In genomic region chr6:144284474-144284752, GRCh38 we compare ENCODE assay signal across 8 cellular contexts. TPM values are rescaled to one million over a fixed set of nuclear protein-coding genes. Genes with fewer than 3 reads are reported as not detected.
A peak's percentile ranks its signal among the peaks of the same experiment; 100 is the strongest.
DNase-seq lines count a peak whose midpoint lies in the region; ATAC-seq, FAIRE-seq and TF ChIP-seq lines count a peak whose summit lies in the region.

No MANE protein-coding gene starts in this region.

- H3K27ac ChIP-seq in Panc1 (ENCODE audit: low read length) (peak overlapping the region; percentile 95), endothelial cell of umbilical vein (ENCODE audit: insufficient read depth, low read depth, low read length) (peak overlapping the region; percentile 89), neutrophil (peak overlapping the region; percentile 91)

- peaks cover 2% of the 10 kb centered on the region for H3K9me1 ChIP-seq in endothelial cell of umbilical vein (replicated peaks; ENCODE audit: control insufficient read depth, extremely low read depth, insufficient read depth, low read length)

- H3K4me1 Mint-ChIP-seq in Caco-2 (ENCODE audit: low read depth, unreplicated experiment): peaks cover 21% of the 10 kb centered on the region

- peak overlapping the region; percentile 95 for H3K27ac Mint-ChIP-seq in Caco-2 (ENCODE audit: unreplicated experiment)

- no peak for TF ChIP-seq POLR2A in endothelial cell of umbilical vein (IDR thresholded peaks at IDR 0.05; ENCODE audit: low read depth, low read length)

- peaks cover 29% of the 10 kb centered on the region for H3K79me2 ChIP-seq in endothelial cell of umbilical vein (ENCODE audit: control insufficient read depth, insufficient read depth, low read length)

- FAIRE-seq in endothelial cell of umbilical vein (lab: Jason Lieb, UNC): no peak

- H3K36me3 Mint-ChIP-seq in Caco-2 (ENCODE audit: insufficient read depth, unreplicated experiment): peaks cover 41% of the 10 kb centered on the region

- H3K4me3 ChIP-seq in Caco-2 (ENCODE audit: low read depth, low read length) (peak overlapping the region; percentile 71), Panc1 (ENCODE audit: low read depth in 2 of 2, low read length in 2 of 2) (peak overlapping the region; percentile 91 to 94), endothelial cell of umbilical vein (replicated peaks in 1 of 3; ENCODE audit: insufficient read depth in 1 of 3, low read depth in 1 of 3, low read length in 3 of 3) (peak overlapping the region; percentile 83 to 93 (median 88)), neutrophil (ENCODE audit: low read depth in 1 of 2, low read length in 1 of 2) (peak overlapping the region; percentile 82 to 96)

- H3K9ac ChIP-seq in endothelial cell of umbilical vein (replicated peaks; ENCODE audit: extremely low read depth, insufficient read depth, low read length): peak overlapping the region; percentile 89

- CTCF ChIA-PET in Caco-2 (lab: Charles Lee): interaction anchor here (0.9 to 1.6 kb wide), 2 partner anchors 19 to 32 kb away, joined by 3 to 15 read pairs; no protein-coding TSS in a partner anchor
- CTCF ChIA-PET in Panc1 (lab: Charles Lee): interaction anchor here (0.7 kb wide), 1 partner anchor 116 kb away, joined by 3 read pairs; no protein-coding TSS in a partner anchor
- CTCF ChIA-PET in endothelial cell of umbilical vein (lab: Charles Lee): interaction anchor here (0.7 to 2.2 kb wide), 6 partner anchors 20 to 709 kb away, joined by 3 to 15 read pairs (median 4); no protein-coding TSS in a partner anchor

- H3K4me2 ChIP-seq in endothelial cell of umbilical vein (ENCODE audit: insufficient read depth, low read length): peak overlapping the region; percentile 99

- peak overlapping the region; percentile 81 for H2AFZ ChIP-seq in endothelial cell of umbilical vein (ENCODE audit: low read depth, low read length)

- BruUV-seq in Caco-2 (replicated peaks; lab: Mats Ljungman, UMichigan) (no TSS peak), Panc1 (replicated peaks; lab: Mats Ljungman, UMichigan) (no TSS peak), endothelial cell of umbilical vein (replicated peaks; lab: Mats Ljungman, UMichigan) (TSS peak; percentile 39)

- peak overlapping the region; percentile 81 for H3K4me3 Mint-ChIP-seq in Caco-2 (ENCODE audit: unreplicated experiment)

- H3K36me3 ChIP-seq in Caco-2 (ENCODE audit: control insufficient read depth, insufficient read depth, low read length) (no peaks in the 10 kb centered on the region), Panc1 (ENCODE audit: control insufficient read depth, insufficient read depth, low read length) (no peaks in the 10 kb centered on the region), endothelial cell of umbilical vein (ENCODE audit: control insufficient read depth in 2 of 2, extremely low read depth in 1 of 2, insufficient read depth in 2 of 2, low read length in 2 of 2) (no peaks in the 10 kb centered on the region), neutrophil (no peaks in the 10 kb centered on the region)

- intact Hi-C loops in Caco-2 (cut with micrococcal nuclease; ENCODE audit: unreplicated experiment) (loop anchor here (2.0 to 10.0 kb wide), 2 partner anchors 138 to 200 kb away; no protein-coding TSS in a partner anchor), Panc1 (cut with micrococcal nuclease; ENCODE audit: unreplicated experiment) (loop anchor here (2.0 to 10.0 kb wide), 2 partner anchors 68 to 180 kb away; no protein-coding TSS in a partner anchor), endothelial cell of umbilical vein (cut with micrococcal nuclease) (loop anchor here (1.0 kb wide), 1 partner anchor 179 kb away; no protein-coding TSS in a partner anchor)

- in situ Hi-C loops in Panc1 (cut with HindIII; ENCODE audit: low pct_unique_long_range_greater_than_20kb, low sequenced_read_pairs): loop anchor here (10.0 kb wide), 1 partner anchor 190 kb away; no protein-coding TSS in a partner anchor

- dilution Hi-C loops in endothelial cell of umbilical vein (cut with MboI; ENCODE audit: extremely low pct_ligation_motif_present, low sequenced_read_pairs): no loop called here

- H3K27me3 Mint-ChIP-seq in Caco-2 (ENCODE audit: insufficient read depth, unreplicated experiment): no peaks in the 10 kb centered on the region

- ATAC-seq in Panc1: no peak
- no peak for ATAC-seq in HG03280 (IDR thresholded peaks at IDR 0.05; ENCODE audit: unreplicated experiment)
- no peak for ATAC-seq in HG02678 (IDR thresholded peaks at IDR 0.05; ENCODE audit: unreplicated experiment)
- no peak for ATAC-seq in HG03460 (IDR thresholded peaks at IDR 0.05; ENCODE audit: unreplicated experiment)

- TF ChIP-seq CTCF in Caco-2 (IDR thresholded peaks at IDR 0.05; ENCODE audit: insufficient read depth in 1 of 2, low read depth in 1 of 2, low read length in 1 of 2, severe bottlenecking in 1 of 2, unreplicated experiment in 1 of 2) (no peak), Panc1 (IDR thresholded peaks at IDR 0.05) (no peak), endothelial cell of umbilical vein (IDR thresholded peaks at IDR 0.05; ENCODE audit: extremely low read depth in 1 of 2, insufficient read depth in 1 of 2, low read depth in 1 of 2, low read length in 2 of 2) (no peak), neutrophil (IDR thresholded peaks at IDR 0.05) (no peak)

- POLR2A ChIA-PET in Caco-2 (lab: Charles Lee): no interaction called here
- POLR2A ChIA-PET in Panc1 (lab: Charles Lee): interaction anchor here (0.7 kb wide), 1 partner anchor 33 kb away, joined by 3 read pairs; no protein-coding TSS in a partner anchor
- POLR2A ChIA-PET in endothelial cell of umbilical vein (lab: Charles Lee): no interaction called here

- no peaks in the 10 kb centered on the region for H3K9me3 ChIP-seq in Caco-2
- H3K9me3 ChIP-seq in Panc1 (ENCODE audit: control insufficient read depth, insufficient read depth, low read depth, low read length): no peaks in the 10 kb centered on the region
- no peaks in the 10 kb centered on the region for H3K9me3 ChIP-seq in endothelial cell of umbilical vein (replicated peaks; ENCODE audit: control insufficient read depth, insufficient read depth, low read length)
- H3K9me3 ChIP-seq in neutrophil: no peaks in the 10 kb centered on the region

- H3K27me3 ChIP-seq in Caco-2 (replicated peaks; ENCODE audit: control insufficient read depth, insufficient read depth, low read length) (no peaks in the 10 kb centered on the region), Panc1 (ENCODE audit: control insufficient read depth, insufficient read depth, low read length) (no peaks in the 10 kb centered on the region), endothelial cell of umbilical vein (ENCODE audit: control insufficient read depth in 2 of 2, insufficient read depth in 2 of 2, low read length in 2 of 2) (no peaks in the 10 kb centered on the region), neutrophil (no peaks in the 10 kb centered on the region)

- no peaks in the 10 kb centered on the region for H4K20me1 ChIP-seq in endothelial cell of umbilical vein (replicated peaks; ENCODE audit: control insufficient read depth, extremely low read depth, insufficient read depth, low read length)

- H3K9me3 Mint-ChIP-seq in Caco-2 (ENCODE audit: unreplicated experiment): peaks cover 16% of the 10 kb centered on the region

- H3K4me1 ChIP-seq in Caco-2 (peaks cover 11% of the 10 kb centered on the region; the same call in 1 of the 2 replicates), Panc1 (ENCODE audit: control insufficient read depth, insufficient read depth, low read length) (peaks cover 22% of the 10 kb centered on the region), endothelial cell of umbilical vein (ENCODE audit: control insufficient read depth, extremely low read depth, insufficient read depth, low read length) (peaks cover 14% of the 10 kb centered on the region), neutrophil (ENCODE audit: control insufficient read depth in 1 of 2, insufficient read depth in 1 of 2, low read depth in 1 of 2, low read length in 1 of 2) (peaks cover 22 to 25% of the 10 kb centered on the region in 2 experiments)

- no peak for DNase-seq in Caco-2
- no peak for DNase-seq in Panc1 (ENCODE audit: low read depth, low spot score)
- no peak for DNase-seq in endothelial cell of umbilical vein (ENCODE audit: low read depth, low spot score)
- DNase-seq in HuH-7.5 (ENCODE audit: low spot score): no peak

TF ChIP-seq in endothelial cell of umbilical vein, 7 proteins besides CTCF, POLR2A, EP300 and RAD21:
- no peak for TF ChIP-seq GATA2 (IDR thresholded peaks at IDR 0.05; ENCODE audit: insufficient read depth, insufficient read length, low read depth, low read length)
- TF ChIP-seq POLR2AphosphoS5 (IDR thresholded peaks at IDR 0.05; ENCODE audit: insufficient read depth, low read depth, low read length): no peak
- TF ChIP-seq MYC (IDR thresholded peaks at IDR 0.05; ENCODE audit: low read depth, low read length): no peak
- no peak for TF ChIP-seq JUN (IDR thresholded peaks at IDR 0.05; ENCODE audit: borderline replicate concordance, insufficient read depth, insufficient read length, low read depth)
- no peak for TF ChIP-seq MAX (IDR thresholded peaks at IDR 0.05; ENCODE audit: insufficient read depth, insufficient read length)
- TF ChIP-seq EZH2 (IDR thresholded peaks at IDR 0.05; ENCODE audit: borderline replicate concordance, low read depth, low read length, severe bottlenecking): no peak
- TF ChIP-seq FOS (IDR thresholded peaks at IDR 0.05; ENCODE audit: borderline replicate concordance, insufficient read depth, low read length): no peak

RNA-seq across cellular contexts. Expression of gene UTRN, which starts 0.7 kb away (rescaled TPM):
- total RNA-seq in Caco-2 (2022) (216 and 233 TPM in 2 replicates), Panc1 (2021; ENCODE audit: unreplicated experiment) (122 TPM), endothelial cell of umbilical vein (224 and 228 TPM in 2 replicates)
- polyA plus RNA-seq in Panc1 (2012; ENCODE audit: insufficient read length): 52.1 TPM
- 29.4 and 37.4 TPM in 2 replicates for polyA plus RNA-seq in endothelial cell of umbilical vein
- 52.7 and 54.7 TPM in 2 replicates for polyA plus RNA-seq in endothelial cell of umbilical vein (2011; cell fraction: cytosol; rRNA removed)
- 174 and 189 TPM in 2 replicates for polyA plus RNA-seq in endothelial cell of umbilical vein (2011; cell fraction: nucleus; rRNA removed)
- polyA plus RNA-seq in endothelial cell of umbilical vein (2012): 99.2 and 122 TPM in 2 replicates
- 230 and 248 TPM in 2 replicates for polyA minus RNA-seq in endothelial cell of umbilical vein
- 11.5 TPM for polyA minus RNA-seq in endothelial cell of umbilical vein (2011; cell fraction: cytosol; rRNA and poly(A)+ RNA removed)
- polyA minus RNA-seq in endothelial cell of umbilical vein (2011; cell fraction: nucleus; rRNA and poly(A)+ RNA removed): 578 and 660 TPM in 2 replicates
